Comparison of ENCODE assay signal across 22 cellular contexts in the genomic region with DNA sequence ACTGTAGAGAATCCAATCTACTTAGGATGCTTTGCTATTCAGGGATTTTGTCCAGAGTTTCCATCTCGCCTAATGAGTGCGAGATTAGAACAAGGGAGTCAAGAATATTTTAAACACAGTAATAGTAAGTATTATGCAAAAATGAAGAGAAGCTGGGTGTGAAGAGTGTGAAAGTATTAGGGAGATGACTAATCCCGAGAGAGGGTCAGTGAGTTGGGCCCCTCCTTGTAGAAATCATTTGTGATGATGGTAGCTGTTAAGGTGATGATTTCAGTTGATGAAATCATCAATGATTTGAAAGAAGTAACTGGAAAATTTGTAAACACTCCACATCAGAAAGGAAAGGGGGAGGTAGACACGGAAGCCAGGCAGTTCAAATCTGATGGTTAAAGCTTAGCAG.
DNase-seq lines count a peak whose midpoint lies in the region; ATAC-seq and TF ChIP-seq lines count a peak whose summit lies in the region.
"Had no signal": no experiment of that assay in that cellular context is flagged by ENCODE, and none has a peak within 500 bp of the region (broad histone marks: within the 10 kb centered on the region; RNA-seq: fewer than 3 reads in every experiment).

No MANE protein-coding gene starts in this region.

- DNase-seq in brain microvascular endothelial cell (no peak), GM23248 (no peak), HPDE6-E6E7 (ENCODE audit: extremely low spot score) (no peak), PC-3 (no peak)
- DNase-seq: Caco-2; CD4-positive, alpha-beta T cell; DMS 273 treated with DMSO at 0.1 percent for 48 hours; DMS79 treated with DMSO at 0.1 percent for 48 hours; IMR-90; NCI-H1105; NCI-H146; NCI-H2029; NCI-H345; NCI-H526; OCI-M1; Right ventricle myocardium superior; T1000 had no signal

- 72 to 82% methylated on average over 4 of the region's 4 CpGs for WGBS in GM23248 (ENCODE audit: low coverage in 1 of 2, low lambda C conversion rate in 2 of 2, missing lambda C conversion rate in 2 of 2), 2 experiments

- H3K4me3 ChIP-seq in brain microvascular endothelial cell (ENCODE audit: low read depth, low read length), result no peak overlapping the region
- no peak overlapping the region for H3K4me3 ChIP-seq in GM23248
- H3K4me3 ChIP-seq in PC-3 (ENCODE audit: low read length), result no peak overlapping the region
- H3K4me3 ChIP-seq: BLaER1 had no signal

- H3F3A ChIP-seq in GM23248 (ENCODE audit: insufficient read depth) (no peaks in the 10 kb centered on the region), PC-3 (ENCODE audit: low read length, unreplicated experiment) (no peaks in the 10 kb centered on the region)

- no peak overlapping the region for H2AFZ ChIP-seq in GM23248
- H2AFZ ChIP-seq in PC-3 (ENCODE audit: low read length), result no peak overlapping the region

- POLR2A ChIA-PET in PC-3 (lab: Charles Lee; ENCODE audit: unreplicated experiment), result no interaction called here

- H4K20me1 ChIP-seq in GM23248 (ENCODE audit: insufficient read depth) (no peaks in the 10 kb centered on the region), PC-3 (ENCODE audit: low read length) (no peaks in the 10 kb centered on the region)
- H4K20me1 ChIP-seq: BLaER1 had no signal

- H3K9ac ChIP-seq in GM23248 (no peak overlapping the region), PC-3 (ENCODE audit: low read length) (no peak overlapping the region)
- H3K9ac ChIP-seq: BLaER1, KMS-11 had no signal

- H3K27ac ChIP-seq in brain microvascular endothelial cell (no peak overlapping the region), GM23248 (no peak overlapping the region), PC-3 (ENCODE audit: low read length) (no peak overlapping the region)
- H3K27ac ChIP-seq: BLaER1, KMS-11 had no signal

- in situ Hi-C loops in brain microvascular endothelial cell (cut with HindIII; ENCODE audit: low pct_ligation_motif_present, low sequenced_read_pairs) (no loop called here), GM23248 (cut with MboI) (no loop called here)

- H3K9me3 ChIP-seq in GM23248 (ENCODE audit: low read depth) (no peaks in the 10 kb centered on the region), PC-3 (ENCODE audit: low read length) (no peaks in the 10 kb centered on the region)
- H3K9me3 ChIP-seq: BLaER1, Caco-2 had no signal

- peak; percentile 52 for ATAC-seq in GM18868 (IDR thresholded peaks at IDR 0.05; ENCODE audit: unreplicated experiment)
- ATAC-seq in GM21786 (IDR thresholded peaks at IDR 0.05; ENCODE audit: unreplicated experiment), result peak; percentile 44
- ATAC-seq in HG03039 (IDR thresholded peaks at IDR 0.05; ENCODE audit: unreplicated experiment), result peak; percentile 45
- no peak for ATAC-seq in PC-3

- TF ChIP-seq CTCF in brain microvascular endothelial cell (IDR thresholded peaks at IDR 0.05; ENCODE audit: low read depth, low read length, missing control alignments), result no peak
- TF ChIP-seq CTCF in PC-3 (conservative IDR thresholded peaks at IDR 0.05; ENCODE audit: low read depth, low read length), result no peak

- intact Hi-C loops in PC-3 (cut with micrococcal nuclease), result loop anchor here (10.0 kb wide), 2 partner anchors 610 to 1220 kb away; no protein-coding TSS in a partner anchor

- H3K27me3 ChIP-seq in brain microvascular endothelial cell (replicated peaks), result no peaks in the 10 kb centered on the region
- no peaks in the 10 kb centered on the region for H3K27me3 ChIP-seq in GM23248 (replicated peaks; ENCODE audit: insufficient read depth)
- no peaks in the 10 kb centered on the region for H3K27me3 ChIP-seq in PC-3 (ENCODE audit: low read length)
- H3K27me3 ChIP-seq: BLaER1 had no signal

- no TSS peak for BruUV-seq in PC-3 (replicated peaks; lab: Mats Ljungman, UMichigan)

- CTCF ChIA-PET in PC-3 (lab: Charles Lee), result no interaction called here

- H3K36me3 ChIP-seq in brain microvascular endothelial cell (replicated peaks) (no peaks in the 10 kb centered on the region), GM23248 (ENCODE audit: low read depth) (no peaks in the 10 kb centered on the region), PC-3 (ENCODE audit: low read depth, low read length) (no peaks in the 10 kb centered on the region)
- H3K36me3 ChIP-seq: BLaER1 had no signal

- H3K79me2 ChIP-seq in GM23248 (ENCODE audit: insufficient read depth) (no peaks in the 10 kb centered on the region), PC-3 (ENCODE audit: low read length) (no peaks in the 10 kb centered on the region)

- no peak overlapping the region for H3K4me2 ChIP-seq in GM23248 (ENCODE audit: unreplicated experiment)
- H3K4me2 ChIP-seq in PC-3 (ENCODE audit: low read length), result no peak overlapping the region
- H3K4me2 ChIP-seq: BLaER1, KMS-11 had no signal

- H3K4me1 ChIP-seq in GM23248 (ENCODE audit: insufficient read depth) (no peaks in the 10 kb centered on the region), PC-3 (ENCODE audit: insufficient read depth, low read length) (no peaks in the 10 kb centered on the region)
- H3K4me1 ChIP-seq: BLaER1, Caco-2 had no signal

- H3K9me2 ChIP-seq in GM23248 (ENCODE audit: insufficient read depth) (no peaks in the 10 kb centered on the region), PC-3 (replicated peaks; ENCODE audit: low read length) (no peaks in the 10 kb centered on the region)
